1 cellular context compared by ENCODE assay signal in genomic region chr1:111515291-111516007, GRCh38.
TF ChIP-seq lines count a peak whose summit lies in the region.

No MANE protein-coding gene starts in this region.

TF ChIP-seq in H1, 55 proteins besides CTCF, POLR2A, EP300 and RAD21:
- TF ChIP-seq USF2 (IDR thresholded peaks at IDR 0.05; ENCODE audit: low read length) (no peak), CTBP2 (IDR thresholded peaks at IDR 0.05; ENCODE audit: borderline replicate concordance, insufficient read depth, insufficient read length, low read length) (no peak), JUND (IDR thresholded peaks at IDR 0.05; ENCODE audit: low read length) (no peak), SP2 (IDR thresholded peaks at IDR 0.05; ENCODE audit: low read length) (no peak), KDM5A (IDR thresholded peaks at IDR 0.05; ENCODE audit: low read length) (no peak), ATF2 (IDR thresholded peaks at IDR 0.05; ENCODE audit: low read length) (no peak), GABPA (IDR thresholded peaks at IDR 0.05; ENCODE audit: borderline replicate concordance, insufficient read depth, low read length) (no peak), RFX5 (IDR thresholded peaks at IDR 0.05; ENCODE audit: borderline replicate concordance, low read depth, low read length) (no peak), SIRT6 (IDR thresholded peaks at IDR 0.05; ENCODE audit: low read length) (no peak), CEBPB (IDR thresholded peaks at IDR 0.05; ENCODE audit: low read depth, low read length) (no peak), BACH1 (IDR thresholded peaks at IDR 0.05; ENCODE audit: low read length) (no peak), ATF3 (IDR thresholded peaks at IDR 0.05; ENCODE audit: insufficient read depth, low read depth, low read length) (no peak), KDM1A (IDR thresholded peaks at IDR 0.05; ENCODE audit: borderline replicate concordance, low read length) (no peak), SIN3A (conservative IDR thresholded peaks at IDR 0.05 in 1 of 2, IDR thresholded peaks at IDR 0.05 in 1 of 2; ENCODE audit: low read depth in 1 of 2, low read length in 2 of 2) (no peak)
